In genomic region chr11:91303754-91304153, GRCh38 we compare ENCODE assay signal across 18 cellular contexts.
A peak's percentile ranks its signal among the peaks of the same experiment; 100 is the strongest.
DNase-seq lines count a peak whose midpoint lies in the region; ATAC-seq, FAIRE-seq and TF ChIP-seq lines count a peak whose summit lies in the region.
"Had no signal": no experiment of that assay in that cellular context is flagged by ENCODE, and none has a peak within 500 bp of the region (broad histone marks: within the 10 kb centered on the region; RNA-seq: fewer than 3 reads in every experiment).

No MANE protein-coding gene starts in this region.

- no peak overlapping the region for H3K27ac Mint-ChIP-seq in astrocyte (ENCODE audit: unreplicated experiment)
- H3K27ac Mint-ChIP-seq: CD4-positive, alpha-beta memory T cell; GM23338; H9 had no signal

- H3K27ac ChIP-seq in IMR-90 (ENCODE audit: insufficient read depth, low read length) (no peak overlapping the region), astrocyte (ENCODE audit: low read depth, low read length) (no peak overlapping the region)

- no peak overlapping the region for H4K91ac ChIP-seq in IMR-90 (ENCODE audit: insufficient read depth, low read depth, low read length)

- no peaks in the 10 kb centered on the region for H3K9me1 ChIP-seq in IMR-90 (ENCODE audit: insufficient read depth, low read length)

- H2BK20ac ChIP-seq in IMR-90 (ENCODE audit: low read depth, low read length) = no peak overlapping the region

- POLR2A ChIA-PET in IMR-90 (lab: Charles Lee; ENCODE audit: unreplicated experiment) = no interaction called here

- DNase-seq in IMR-90 = peak; percentile 30
- no peak for DNase-seq in astrocyte (ENCODE audit: low read depth)
- peak; percentile 1 for DNase-seq in hepatic stellate cell (ENCODE audit: low spot score)
- no peak for DNase-seq in hypothalamus (lab: John Stamatoyannopoulos, UW)
- no peak for DNase-seq in DMS 273 (lab: John Stamatoyannopoulos, UW; ENCODE audit: unreplicated experiment)
- DNase-seq: 8988T; C1 segment of cervical spinal cord; Calu3; CD4-positive, alpha-beta memory T cell; COR-L47; DMS153; DND-41; H9 had no signal

- no peaks in the 10 kb centered on the region for H3K36me3 ChIP-seq in IMR-90 (ENCODE audit: control insufficient read depth, insufficient read depth, low read length)
- no peaks in the 10 kb centered on the region for H3K36me3 ChIP-seq in astrocyte (ENCODE audit: insufficient read depth, low read length)

- H2BK15ac ChIP-seq in IMR-90 (ENCODE audit: low read depth, low read length) = no peak overlapping the region

- TF ChIP-seq RAD21 in IMR-90 (IDR thresholded peaks at IDR 0.05; ENCODE audit: low read length) = no peak

- no peak overlapping the region for H3K4me2 ChIP-seq in IMR-90 (ENCODE audit: low read depth, low read length)
- H3K4me2 ChIP-seq in astrocyte (ENCODE audit: low read length) = peak overlapping the region; percentile 0
- H3K4me2 ChIP-seq: GM23338 had no signal

- no peak overlapping the region for H3K4ac ChIP-seq in IMR-90 (ENCODE audit: low read depth, low read length)

- H3K18ac ChIP-seq in IMR-90 (ENCODE audit: low read depth, low read length) = no peak overlapping the region

- whole genome bisulfite sequencing in IMR-90 (ENCODE audit: extremely low coverage in 2 of 2, insufficient read length in 1 of 2), 2 experiments = no CpG with 5 or more reads among the region's 2 CpGs

- no peaks in the 10 kb centered on the region for H3K79me1 ChIP-seq in IMR-90 (ENCODE audit: low read depth in 1 of 2, low read length in 2 of 2)

- no peak overlapping the region for H3K4me3 Mint-ChIP-seq in astrocyte (ENCODE audit: unreplicated experiment)
- H3K4me3 Mint-ChIP-seq: CD4-positive, alpha-beta memory T cell; GM23338; H9 had no signal

- no peaks in the 10 kb centered on the region for H3K9me3 Mint-ChIP-seq in astrocyte (ENCODE audit: unreplicated experiment)
- H3K9me3 Mint-ChIP-seq: GM23338, H9 had no signal

- in situ Hi-C loops in IMR-90 (cut with MboI; ENCODE audit: low sequenced_read_pairs) = no loop called here

- no peak overlapping the region for H3K56ac ChIP-seq in IMR-90 (ENCODE audit: extremely low read depth, insufficient read depth, low read length)

- H2AFZ ChIP-seq in IMR-90 (replicated peaks; ENCODE audit: low read length, poor library complexity) = no peak overlapping the region
- no peak overlapping the region for H2AFZ ChIP-seq in astrocyte (ENCODE audit: low read depth, low read length)
- H2AFZ ChIP-seq: GM23338 had no signal

- intact Hi-C loops in IMR-90 (cut with micrococcal nuclease) = no loop called here

- H3K4me3 ChIP-seq in IMR-90 (ENCODE audit: insufficient read depth, low read depth, low read length) (no peak overlapping the region), astrocyte (ENCODE audit: insufficient read depth, low read depth, low read length) (no peak overlapping the region)
- H3K4me3 ChIP-seq: GM23338 had no signal

- peak; percentile 48; the same call in 1 of the 2 replicates for ATAC-seq in IMR-90 (ENCODE audit: low read depth)
- ATAC-seq in HG03457 (IDR thresholded peaks at IDR 0.05; ENCODE audit: unreplicated experiment) = no peak
- ATAC-seq: GM23338, HCT116 had no signal

- H3K79me2 ChIP-seq in astrocyte (ENCODE audit: insufficient read depth, low read length) = no peaks in the 10 kb centered on the region

- H4K8ac ChIP-seq in IMR-90 (ENCODE audit: low read depth in 2 of 2, low read length in 2 of 2) = no peak overlapping the region

- no peak for FAIRE-seq in astrocyte (lab: Jason Lieb, UNC)
- FAIRE-seq: G401.6, GM12892 had no signal

- no peaks in the 10 kb centered on the region for H3K27me3 Mint-ChIP-seq in astrocyte (ENCODE audit: low read depth, unreplicated experiment)
- H3K27me3 Mint-ChIP-seq: CD4-positive, alpha-beta memory T cell had no signal

- TF ChIP-seq CTCF in IMR-90 (conservative IDR thresholded peaks at IDR 0.05; ENCODE audit: low read depth, low read length) = no peak
- TF ChIP-seq CTCF in astrocyte (IDR thresholded peaks at IDR 0.05; ENCODE audit: insufficient read depth, low read depth, low read length) = no peak

- H3K9ac ChIP-seq in IMR-90 (ENCODE audit: low read depth, low read length) = no peak overlapping the region
- no peak overlapping the region for H3K9ac ChIP-seq in astrocyte (ENCODE audit: low read length)

- H2AK9ac ChIP-seq in IMR-90 (replicated peaks; ENCODE audit: low read depth, low read length, poor library complexity) = no peak overlapping the region

- H4K20me1 ChIP-seq in IMR-90 (ENCODE audit: insufficient read depth, low read length) (no peaks in the 10 kb centered on the region), astrocyte (ENCODE audit: insufficient read depth, low read length) (no peaks in the 10 kb centered on the region)

- no TSS peak for BruUV-seq in IMR-90 (replicated peaks; lab: Mats Ljungman, UMichigan)

- no peak overlapping the region for H2BK120ac ChIP-seq in IMR-90 (ENCODE audit: low read depth, low read length)

- no peaks in the 10 kb centered on the region for H3K36me3 Mint-ChIP-seq in astrocyte (ENCODE audit: low read depth, unreplicated experiment)
- H3K36me3 Mint-ChIP-seq: CD4-positive, alpha-beta memory T cell had no signal

- CTCF ChIA-PET in IMR-90 (lab: Yijun Ruan, JAX) = no interaction called here

- no peak overlapping the region for H3K23ac ChIP-seq in IMR-90 (ENCODE audit: low read depth, low read length)

- dilution Hi-C loops in IMR-90 (cut with HindIII; ENCODE audit: low sequenced_read_pairs, unreplicated experiment) = no loop called here

- no peak for TF ChIP-seq POLR2A in IMR-90 (IDR thresholded peaks at IDR 0.05; ENCODE audit: low read depth, low read length)

- H3K27me3 ChIP-seq in IMR-90 (ENCODE audit: control insufficient read depth, insufficient read depth, low read length) (no peaks in the 10 kb centered on the region), astrocyte (ENCODE audit: insufficient read depth, low read length) (no peaks in the 10 kb centered on the region)

- H2AK5ac ChIP-seq in IMR-90 (ENCODE audit: low read depth, low read length) = no peak overlapping the region

- H3K4me1 Mint-ChIP-seq in astrocyte (ENCODE audit: low read depth, unreplicated experiment) = peaks cover 25% of the 10 kb centered on the region
- H3K4me1 Mint-ChIP-seq: CD4-positive, alpha-beta memory T cell had no signal

- H3K9me3 ChIP-seq in IMR-90 (ENCODE audit: control insufficient read depth, insufficient read depth, low read length) (no peaks in the 10 kb centered on the region), astrocyte (ENCODE audit: insufficient read depth, low read depth, low read length) (no peaks in the 10 kb centered on the region)

- no peak overlapping the region for H3K14ac ChIP-seq in IMR-90 (replicated peaks; ENCODE audit: low read depth, low read length)

- no peaks in the 10 kb centered on the region for H3K4me1 ChIP-seq in IMR-90 (ENCODE audit: control insufficient read depth, insufficient read depth, low read length)
- peaks cover 9% of the 10 kb centered on the region for H3K4me1 ChIP-seq in astrocyte (ENCODE audit: insufficient read depth, low read length)

- H2BK5ac ChIP-seq in IMR-90 (ENCODE audit: low read depth, low read length, poor library complexity, severe bottlenecking) = no peak overlapping the region

- H4K5ac ChIP-seq in IMR-90 (ENCODE audit: low read depth, low read length) = no peak overlapping the region

TF ChIP-seq in IMR-90, 13 proteins besides CTCF, POLR2A, EP300 and RAD21:
- no peak for TF ChIP-seq ELK1 (IDR thresholded peaks at IDR 0.05; ENCODE audit: borderline replicate concordance, low read depth, low read length)
- TF ChIP-seq FOS (IDR thresholded peaks at IDR 0.05; ENCODE audit: low read depth, low read length) = no peak
- no peak for TF ChIP-seq RFX5 (IDR thresholded peaks at IDR 0.05; ENCODE audit: low read depth, low read length)
- no peak for TF ChIP-seq SMC3 (IDR thresholded peaks at IDR 0.05; ENCODE audit: low read depth, low read length)
- no peak for TF ChIP-seq BHLHE40 (IDR thresholded peaks at IDR 0.05; ENCODE audit: low read depth, low read length)

Comparison
In these comparisons a context has a peak if more than half of its experiments do, and no peak if none do; other contexts are left out.
1. DNase-seq: peak in IMR-90 (single experiment) and hepatic stellate cell (single experiment); none in astrocyte (single experiment), hypothalamus (0 of 51) and DMS 273 (single experiment).